11 cellular contexts compared by ENCODE assay signal in the genomic region with DNA sequence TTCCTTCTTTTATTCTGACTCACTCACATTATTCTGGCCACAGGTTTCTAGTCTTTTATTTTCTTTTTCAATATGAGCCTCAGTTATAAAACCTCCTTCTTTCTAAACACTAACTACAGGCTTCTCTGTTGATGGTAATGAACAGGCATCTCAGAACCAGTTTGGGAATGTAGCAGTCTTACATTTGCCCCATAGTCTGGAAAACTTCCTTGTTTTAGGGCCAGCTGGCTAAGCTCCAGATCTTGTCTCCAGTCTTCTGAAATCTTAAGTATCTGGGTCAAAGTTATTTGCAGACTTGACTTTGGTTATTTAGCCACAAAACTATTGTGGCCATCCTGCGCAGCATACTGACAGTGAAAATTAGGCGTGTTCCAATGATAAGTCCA.
DNase-seq lines count a peak whose midpoint lies in the region; ATAC-seq and TF ChIP-seq lines count a peak whose summit lies in the region.
"Had no signal": no experiment of that assay in that cellular context is flagged by ENCODE, and none has a peak within 500 bp of the region (broad histone marks: within the 10 kb centered on the region; RNA-seq: fewer than 3 reads in every experiment).

No MANE protein-coding gene starts in this region.

- H3K9me3 ChIP-seq in breast epithelium (no peaks in the 10 kb centered on the region), lower lobe of right lung (no peaks in the 10 kb centered on the region), upper lobe of right lung (no peaks in the 10 kb centered on the region), Caco-2 (no peaks in the 10 kb centered on the region), endodermal cell (ENCODE audit: control insufficient read depth, low read length) (peaks cover 13% of the 10 kb centered on the region)
- H3K9me3 ChIP-seq: BE2C had no signal

- H3K4me3 Mint-ChIP-seq in MCF 10A (ENCODE audit: unreplicated experiment) (no peak overlapping the region), Caco-2 (ENCODE audit: unreplicated experiment) (no peak overlapping the region), endodermal cell (no peak overlapping the region)
- H3K4me3 Mint-ChIP-seq: activated B cell treated with CpG ODN at 0.5 μM for 24 hours had no signal

- no peak overlapping the region for H3K9ac ChIP-seq in endodermal cell (ENCODE audit: extremely low read depth, low read length, poor library complexity, severe bottlenecking)

- peak; percentile 66 to 80 for ATAC-seq in lower lobe of right lung
- ATAC-seq in upper lobe of right lung, result peak; percentile 70
- ATAC-seq in HG03439 (IDR thresholded peaks at IDR 0.05; ENCODE audit: unreplicated experiment), result no peak

- H3K27me3 Mint-ChIP-seq in MCF 10A (ENCODE audit: insufficient read depth, unreplicated experiment) (no peaks in the 10 kb centered on the region), Caco-2 (ENCODE audit: insufficient read depth, unreplicated experiment) (peaks cover 6% of the 10 kb centered on the region), endodermal cell (ENCODE audit: insufficient read depth) (peaks cover 4% of the 10 kb centered on the region)
- H3K27me3 Mint-ChIP-seq: activated B cell treated with CpG ODN at 0.5 μM for 24 hours had no signal

- H3K4me3 ChIP-seq in breast epithelium (no peak overlapping the region), cardiac fibroblast (replicated peaks in 1 of 2; ENCODE audit: low read depth in 2 of 2, low read length in 2 of 2) (no peak overlapping the region), lower lobe of right lung (no peak overlapping the region), upper lobe of right lung (no peak overlapping the region), Caco-2 (ENCODE audit: low read depth, low read length) (no peak overlapping the region), endodermal cell (ENCODE audit: low read length) (no peak overlapping the region)

- POLR2A ChIA-PET in MCF 10A (lab: Yijun Ruan, JAX), result no interaction called here
- POLR2A ChIA-PET in Caco-2 (lab: Charles Lee), result no interaction called here

- H3K27ac Mint-ChIP-seq in MCF 10A (ENCODE audit: low read depth, unreplicated experiment) (no peak overlapping the region), Caco-2 (ENCODE audit: unreplicated experiment) (no peak overlapping the region), endodermal cell (no peak overlapping the region)
- H3K27ac Mint-ChIP-seq: activated B cell treated with CpG ODN at 0.5 μM for 24 hours had no signal

- H3K27ac ChIP-seq in breast epithelium (peak overlapping the region in 1 of 2 donors; percentile 29), lower lobe of right lung (no peak overlapping the region), upper lobe of right lung (peak overlapping the region; percentile 13), endodermal cell (ENCODE audit: low read depth, low read length) (no peak overlapping the region)

- no peaks in the 10 kb centered on the region for H3K27me3 ChIP-seq in breast epithelium
- H3K27me3 ChIP-seq in lower lobe of right lung (ENCODE audit: low read depth), result no peaks in the 10 kb centered on the region
- no peaks in the 10 kb centered on the region for H3K27me3 ChIP-seq in upper lobe of right lung
- no peaks in the 10 kb centered on the region for H3K27me3 ChIP-seq in Caco-2 (replicated peaks; ENCODE audit: control insufficient read depth, insufficient read depth, low read length)
- no peaks in the 10 kb centered on the region for H3K27me3 ChIP-seq in endodermal cell (ENCODE audit: control insufficient read depth, insufficient read depth, low read length, poor library complexity, severe bottlenecking)
- H3K27me3 ChIP-seq: BE2C had no signal

- intact Hi-C loops in MCF 10A (cut with micrococcal nuclease), result loop anchor here (10.0 kb wide), 1 partner anchor 178 kb away; no protein-coding TSS in a partner anchor
- intact Hi-C loops in breast epithelium (cut with DNase I; ENCODE audit: low total_unique reads), result no loop called here
- intact Hi-C loops in lower lobe of right lung (cut with DNase I), result no loop called here
- intact Hi-C loops in upper lobe of right lung (cut with DNase I), result no loop called here
- intact Hi-C loops in Caco-2 (cut with micrococcal nuclease; ENCODE audit: unreplicated experiment), result no loop called here

- H3K4me1 ChIP-seq in breast epithelium, result peaks cover 0 to 6% of the 10 kb centered on the region in 2 donors
- peaks cover 29% of the 10 kb centered on the region for H3K4me1 ChIP-seq in lower lobe of right lung
- peaks cover 19% of the 10 kb centered on the region for H3K4me1 ChIP-seq in upper lobe of right lung
- no peaks in the 10 kb centered on the region for H3K4me1 ChIP-seq in Caco-2
- no peaks in the 10 kb centered on the region for H3K4me1 ChIP-seq in endodermal cell (ENCODE audit: control insufficient read depth, insufficient read depth, low read length)
- H3K4me1 ChIP-seq: BE2C had no signal

- DNase-seq in MCF 10A (ENCODE audit: unreplicated experiment) (peak; percentile 57), breast epithelium (ENCODE audit: low spot score in 2 of 2) (no peak), cardiac fibroblast (ENCODE audit: low read depth in 2 of 2) (peak; percentile 79 to 95), lower lobe of right lung (no peak), upper lobe of right lung (no peak), Caco-2 (no peak), endodermal cell (no peak)
- DNase-seq: activated B cell treated with CpG ODN at 0.5 μM for 24 hours; BE2C; stimulated activated CD4-positive, alpha-beta T cell treated with anti-CD3 and anti-CD28 coated beads, Interleukin-2, amount 100 ng/mL, for 48 hours had no signal

- BruUV-seq in MCF 10A (replicated peaks; lab: Mats Ljungman, UMichigan) (no TSS peak), Caco-2 (replicated peaks; lab: Mats Ljungman, UMichigan) (no TSS peak)

- 97 to 100% methylated on average over 1 to 2 of the region's 2 CpGs for WGBS in endodermal cell (ENCODE audit: insufficient coverage in 1 of 2, insufficient read length in 1 of 2), 2 experiments

- H3K9me3 Mint-ChIP-seq in MCF 10A (ENCODE audit: unreplicated experiment) (no peaks in the 10 kb centered on the region), Caco-2 (ENCODE audit: unreplicated experiment) (no peaks in the 10 kb centered on the region), endodermal cell (peaks cover 10% of the 10 kb centered on the region)
- H3K9me3 Mint-ChIP-seq: activated B cell treated with CpG ODN at 0.5 μM for 24 hours had no signal

- peaks cover 25% of the 10 kb centered on the region for H3K4me1 Mint-ChIP-seq in MCF 10A (ENCODE audit: insufficient read depth, unreplicated experiment)
- H3K4me1 Mint-ChIP-seq in Caco-2 (ENCODE audit: low read depth, unreplicated experiment), result peaks cover 6% of the 10 kb centered on the region
- peaks cover 11% of the 10 kb centered on the region for H3K4me1 Mint-ChIP-seq in endodermal cell

- H3K36me3 ChIP-seq in breast epithelium (no peaks in the 10 kb centered on the region), lower lobe of right lung (no peaks in the 10 kb centered on the region), upper lobe of right lung (no peaks in the 10 kb centered on the region), Caco-2 (ENCODE audit: control insufficient read depth, insufficient read depth, low read length) (no peaks in the 10 kb centered on the region), endodermal cell (ENCODE audit: control insufficient read depth, insufficient read depth, low read length) (no peaks in the 10 kb centered on the region)
- H3K36me3 ChIP-seq: BE2C had no signal

- no peaks in the 10 kb centered on the region for H3K36me3 Mint-ChIP-seq in MCF 10A (ENCODE audit: insufficient read depth, unreplicated experiment)
- H3K36me3 Mint-ChIP-seq in Caco-2 (ENCODE audit: insufficient read depth, unreplicated experiment), result no peaks in the 10 kb centered on the region
- peaks cover 3% of the 10 kb centered on the region for H3K36me3 Mint-ChIP-seq in endodermal cell (ENCODE audit: low read depth)

- TF ChIP-seq CTCF in MCF 10A (IDR thresholded peaks at IDR 0.05; ENCODE audit: unreplicated experiment) (no peak), breast epithelium (IDR thresholded peaks at IDR 0.05) (no peak), cardiac fibroblast (IDR thresholded peaks at IDR 0.05; ENCODE audit: low read depth, low read length) (no peak), lower lobe of right lung (IDR thresholded peaks at IDR 0.05) (no peak), upper lobe of right lung (IDR thresholded peaks at IDR 0.05) (no peak), Caco-2 (IDR thresholded peaks at IDR 0.05; ENCODE audit: insufficient read depth in 1 of 2, low read depth in 1 of 2, low read length in 1 of 2, severe bottlenecking in 1 of 2, unreplicated experiment in 1 of 2) (no peak), endodermal cell (conservative IDR thresholded peaks at IDR 0.05) (no peak)

- no peak for TF ChIP-seq POLR2A in breast epithelium (IDR thresholded peaks at IDR 0.05)

- CTCF ChIA-PET in MCF 10A (lab: Yijun Ruan, JAX), result interaction anchor here (0.5 to 0.9 kb wide), 3 partner anchors 109 to 298 kb away, joined by 3 to 4 read pairs (median 4); no protein-coding TSS in a partner anchor
- CTCF ChIA-PET in Caco-2 (lab: Charles Lee), result no interaction called here

Comparison
In these comparisons a context has a peak if more than half of its experiments do, and no peak if none do; other contexts are left out.
1. DNase-seq: peak in MCF 10A (single experiment) and cardiac fibroblast (2 of 2); none in breast epithelium (0 of 2), lower lobe of right lung (single experiment), upper lobe of right lung (single experiment), Caco-2 (0 of 2) and endodermal cell (single experiment).